ENCODE assay signal across 30 cellular contexts in the genomic region with DNA sequence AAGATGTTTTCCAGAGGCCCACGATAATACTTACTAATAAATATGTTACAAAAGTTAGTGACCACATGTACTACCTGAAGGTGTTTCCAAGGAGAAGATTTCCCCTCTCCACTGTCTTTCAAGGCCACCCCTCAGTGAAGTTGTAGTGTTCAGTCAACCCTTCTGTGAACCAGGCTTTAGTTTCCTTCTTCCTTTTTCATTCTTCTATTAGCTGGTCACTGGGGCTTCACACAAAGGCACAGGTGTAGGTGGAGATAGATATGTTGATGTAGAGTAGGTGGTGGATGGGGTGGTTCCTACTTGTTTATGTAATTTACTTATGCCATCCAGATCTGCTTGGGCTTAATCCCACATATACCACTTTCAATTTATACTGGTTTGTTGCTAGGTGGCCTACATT. TPM values are rescaled to one million over a fixed set of nuclear protein-coding genes. Genes with fewer than 3 reads are reported as not detected.
"Had no signal": no experiment of that assay in that cellular context is flagged by ENCODE, and none has a peak within 500 bp of the region (broad histone marks: within the 10 kb centered on the region; RNA-seq: fewer than 3 reads in every experiment).

No MANE protein-coding gene starts in this region.

- DNase-seq: effector CD8-positive, alpha-beta T cell; glutamatergic neuron; islet precursor cell; mammary epithelial cell; mucosa of descending colon; naive thymus-derived CD8-positive, alpha-beta T cell; posterior cingulate gyrus; spleen; stimulated activated CD4-positive, alpha-beta T cell treated with anti-CD3 and anti-CD28 coated beads, Interleukin-15, amount 100 ng/mL, for 24 hours; stimulated activated CD4-positive, alpha-beta T cell treated with anti-CD3 and anti-CD28 coated beads, Interleukin-1b, Interleukin-23, amount 100 ng/mL, for 48 hours; stimulated activated CD4-positive, alpha-beta T cell treated with anti-CD3 and anti-CD28 coated beads, Interleukin-4, amount 100 ng/mL, for 24 hours; stimulated activated naive B cell treated with anti-CD40 and anti-IgM and Interleukin-4, amounts not matched to agents 10 μg/mL and 1 μg/mL and 100 μg/mL, for 72 hours; stimulated activated naive CD8-positive, alpha-beta T cell treated with anti-CD3 and anti-CD28 coated beads, Interleukin-15, amount 100 ng/mL, for 72 hours; transverse colon had no signal

- H3K36me3 ChIP-seq: neutrophil, spleen, thoracic aorta, transverse colon had no signal

- H3K27me3 Mint-ChIP-seq: naive thymus-derived CD8-positive, alpha-beta T cell; stimulated activated naive B cell treated with anti-CD40 and anti-IgM and Interleukin-4, amounts not matched to agents 10 μg/mL and 1 μg/mL and 100 μg/mL, for 72 hours; stimulated activated naive CD8-positive, alpha-beta T cell treated with anti-CD3 and anti-CD28 coated beads, Interleukin-15, amount 100 ng/mL, for 72 hours had no signal

- H3K27ac ChIP-seq: coronary artery, neutrophil, spleen, thoracic aorta, transverse colon had no signal

- H3K4me1 ChIP-seq: spleen, transverse colon had no signal

- H3K4me3 ChIP-seq: coronary artery, mucosa of descending colon, spleen, thoracic aorta, transverse colon had no signal

- ATAC-seq: esophagus mucosa; left lobe of liver; mucosa of descending colon; naive thymus-derived CD8-positive, alpha-beta T cell; sciatic nerve; stimulated activated naive B cell treated with anti-CD40 and anti-IgM and Interleukin-4, amounts not matched to agents 10 μg/mL and 1 μg/mL and 100 μg/mL, for 72 hours; stimulated activated naive CD8-positive, alpha-beta T cell treated with anti-CD3 and anti-CD28 coated beads, Interleukin-15, amount 100 ng/mL, for 72 hours had no signal

- H3K36me3 Mint-ChIP-seq: naive thymus-derived CD8-positive, alpha-beta T cell; stimulated activated naive B cell treated with anti-CD40 and anti-IgM and Interleukin-4, amounts not matched to agents 10 μg/mL and 1 μg/mL and 100 μg/mL, for 72 hours had no signal

- H3K4me3 Mint-ChIP-seq: naive thymus-derived CD8-positive, alpha-beta T cell; stimulated activated naive B cell treated with anti-CD40 and anti-IgM and Interleukin-4, amounts not matched to agents 10 μg/mL and 1 μg/mL and 100 μg/mL, for 72 hours; stimulated activated naive CD8-positive, alpha-beta T cell treated with anti-CD3 and anti-CD28 coated beads, Interleukin-15, amount 100 ng/mL, for 72 hours had no signal

- FAIRE-seq: endometrium, frontal cortex had no signal

- H3K27ac Mint-ChIP-seq: naive thymus-derived CD8-positive, alpha-beta T cell; stimulated activated naive B cell treated with anti-CD40 and anti-IgM and Interleukin-4, amounts not matched to agents 10 μg/mL and 1 μg/mL and 100 μg/mL, for 72 hours; stimulated activated naive CD8-positive, alpha-beta T cell treated with anti-CD3 and anti-CD28 coated beads, Interleukin-15, amount 100 ng/mL, for 72 hours had no signal

- H3K9me3 Mint-ChIP-seq: stimulated activated naive B cell treated with anti-CD40 and anti-IgM and Interleukin-4, amounts not matched to agents 10 μg/mL and 1 μg/mL and 100 μg/mL, for 72 hours; stimulated activated naive CD8-positive, alpha-beta T cell treated with anti-CD3 and anti-CD28 coated beads, Interleukin-15, amount 100 ng/mL, for 72 hours had no signal

- H3K27me3 ChIP-seq: neutrophil, spleen, transverse colon had no signal

- H3K9me3 ChIP-seq: neutrophil, spleen, thoracic aorta, transverse colon had no signal

- H3K4me1 Mint-ChIP-seq: naive thymus-derived CD8-positive, alpha-beta T cell; stimulated activated naive B cell treated with anti-CD40 and anti-IgM and Interleukin-4, amounts not matched to agents 10 μg/mL and 1 μg/mL and 100 μg/mL, for 72 hours; stimulated activated naive CD8-positive, alpha-beta T cell treated with anti-CD3 and anti-CD28 coated beads, Interleukin-15, amount 100 ng/mL, for 72 hours had no signal

RNA-seq across cellular contexts. Expression of a gene that starts 43.3 kb away (rescaled TPM):
- total RNA-seq: dermis microvascular lymphatic vessel endothelial cell; esophagus mucosa; fibroblast of lung; left lobe of liver; lower leg skin; mammary epithelial cell; mucosa of descending colon; naive thymus-derived CD8-positive, alpha-beta T cell; osteocyte; pulmonary artery endothelial cell; sciatic nerve; skeletal muscle tissue; spleen; subcutaneous adipose tissue; thoracic aorta; transverse colon; ureter had no signal
- polyA plus RNA-seq: fibroblast of lung; mammary epithelial cell; naive thymus-derived CD8-positive, alpha-beta T cell had no signal

RNA-seq across cellular contexts. Expression of a gene that starts 45.9 kb away (rescaled TPM):
- total RNA-seq: dermis microvascular lymphatic vessel endothelial cell; esophagus mucosa; fibroblast of lung; left lobe of liver; mammary epithelial cell; naive thymus-derived CD8-positive, alpha-beta T cell; osteocyte; pulmonary artery endothelial cell; sciatic nerve; skeletal muscle tissue; thoracic aorta; transverse colon; ureter had no signal
- polyA plus RNA-seq: fibroblast of lung; mammary epithelial cell; naive thymus-derived CD8-positive, alpha-beta T cell had no signal
